8 cellular contexts compared by ENCODE assay signal in genomic region chr17:45197555-45198334, GRCh38. TPM values are rescaled to one million over a fixed set of nuclear protein-coding genes. Genes with fewer than 3 reads are reported as not detected.
DNase-seq lines count a peak whose midpoint lies in the region; ATAC-seq and TF ChIP-seq lines count a peak whose summit lies in the region.

No MANE protein-coding gene starts in this region.

- intact Hi-C loops in activated CD4-positive, alpha-beta T cell treated with anti-CD3 and anti-CD28 coated beads for 36 hours (cut with DNase I, micrococcal nuclease) = loop anchor here (1.0 to 10.0 kb wide), 6 partner anchors 25 to 423 kb away; partner anchors contain the start of genes ACBD4 (in 2 of the 2) and HEXIM2 (in 1 of the 2)
- intact Hi-C loops in left colon (cut with DNase I, micrococcal nuclease) = loop anchor here (5.0 to 10.0 kb wide), 2 partner anchors 60 to 63 kb away; partner anchors contain the start of genes ACBD4 (in 2 of the 2) and PLCD3 (in 1 of the 2)

- POLR2A ChIA-PET in activated CD4-positive, alpha-beta T cell treated with anti-CD3 and anti-CD28 coated beads for 36 hours (lab: Charles Lee) = interaction anchor here (1.3 kb wide), 3 partner anchors 46 to 62 kb away, joined by 8 to 25 read pairs (median 9); partner anchors contain the start of genes ACBD4 and HEXIM1

- H3K4me1 Mint-ChIP-seq in activated CD4-positive, alpha-beta T cell treated with anti-CD3 and anti-CD28 coated beads for 36 hours = peaks cover 2% of the 10 kb centered on the region

- no peaks in the 10 kb centered on the region for H3K27me3 Mint-ChIP-seq in activated CD4-positive, alpha-beta T cell treated with anti-CD3 and anti-CD28 coated beads for 36 hours

- H3K4me3 Mint-ChIP-seq in activated CD4-positive, alpha-beta T cell treated with anti-CD3 and anti-CD28 coated beads for 36 hours = no peak overlapping the region

- H3K4me3 ChIP-seq in choroid plexus epithelial cell (ENCODE audit: low read depth, low read length) = peak overlapping the region; percentile 26

- no peaks in the 10 kb centered on the region for H3K36me3 Mint-ChIP-seq in activated CD4-positive, alpha-beta T cell treated with anti-CD3 and anti-CD28 coated beads for 36 hours (ENCODE audit: low read depth)

- H3K27ac Mint-ChIP-seq in activated CD4-positive, alpha-beta T cell treated with anti-CD3 and anti-CD28 coated beads for 36 hours = no peak overlapping the region

- peaks cover 2% of the 10 kb centered on the region for H3K9me3 Mint-ChIP-seq in activated CD4-positive, alpha-beta T cell treated with anti-CD3 and anti-CD28 coated beads for 36 hours (ENCODE audit: low read depth)

- peak; percentile 100 for TF ChIP-seq CTCF in GM12872 (IDR thresholded peaks at IDR 0.05; ENCODE audit: insufficient read depth, low read depth, low read length)
- TF ChIP-seq CTCF in choroid plexus epithelial cell (conservative IDR thresholded peaks at IDR 0.05; ENCODE audit: low read depth, low read length) = peak; percentile 97

- CTCF ChIA-PET in activated CD4-positive, alpha-beta T cell treated with anti-CD3 and anti-CD28 coated beads for 36 hours (lab: Charles Lee) = interaction anchor here (0.6 to 10.7 kb wide), 41 partner anchors 9 to 195 kb away, joined by 3 to 201 read pairs (median 4); partner anchors contain the start of genes ACBD4, HEXIM1, HEXIM2 and PLCD3

- peak; percentile 52 to 91 for DNase-seq in NCI-H446 (lab: John Stamatoyannopoulos, UW)
- DNase-seq in activated CD4-positive, alpha-beta T cell treated with anti-CD3 and anti-CD28 coated beads for 36 hours = peak; percentile 95
- DNase-seq in choroid plexus epithelial cell (ENCODE audit: low read depth) = peak; percentile 84
- peak; percentile 86 to 93 for DNase-seq in left colon
- DNase-seq in stimulated activated CD4-positive, alpha-beta T cell treated with anti-CD3 and anti-CD28 coated beads, Interleukin-1b, Interleukin-23, amount 100 ng/mL, for 4 hours (ENCODE audit: low read depth in 2 of 2) = peak; percentile 85 to 91

- ATAC-seq in HG03135 (IDR thresholded peaks at IDR 0.05; ENCODE audit: unreplicated experiment) = peak; percentile 60
- peak; percentile 100 for ATAC-seq in activated CD4-positive, alpha-beta T cell treated with anti-CD3 and anti-CD28 coated beads for 36 hours
- ATAC-seq in left colon = peak; percentile 99
- ATAC-seq in HG02571 (IDR thresholded peaks at IDR 0.05; ENCODE audit: unreplicated experiment) = no peak

RNA-seq across cellular contexts. Expression of gene FMNL1, which starts 23.9 kb away (rescaled TPM):
- 100 to 1,000 TPM; 268 to 295 TPM for total RNA-seq in activated CD4-positive, alpha-beta T cell treated with anti-CD3 and anti-CD28 coated beads for 36 hours
- 10 to 100 TPM in 1 of 2 donors, 1 to 10 TPM in 1; 5.4 to 12.2 TPM for total RNA-seq in left colon

RNA-seq across cellular contexts. Expression of gene HEXIM2, which starts 36.1 kb away (rescaled TPM):
- 1 to 10 TPM; 3.9 to 4.6 TPM for total RNA-seq in activated CD4-positive, alpha-beta T cell treated with anti-CD3 and anti-CD28 coated beads for 36 hours
- total RNA-seq in left colon = 1 to 10 TPM; 4.7 to 5.2 TPM

RNA-seq across cellular contexts. Expression of gene HEXIM1, which starts 49.5 kb away (rescaled TPM):
- total RNA-seq in activated CD4-positive, alpha-beta T cell treated with anti-CD3 and anti-CD28 coated beads for 36 hours = 10 to 100 TPM; 27.1 to 27.3 TPM
- 10 to 100 TPM; 36.1 to 46.7 TPM for total RNA-seq in left colon

Comparison
In these comparisons a context has a peak if more than half of its experiments do, and no peak if none do; other contexts are left out.
1. RNA of gene FMNL1, which starts 23.9 kb away (total RNA-seq): 268 to 295 TPM in activated CD4-positive, alpha-beta T cell treated with anti-CD3 and anti-CD28 coated beads for 36 hours; 5.4 to 12.2 TPM in left colon; every median in the first group is over 10 times any median in the second.
2. Peak in every context shown above with its lines, with median percentiles within 50 percentile points of each other: DNase-seq.